ENCODE assay signal across 8 cellular contexts in genomic region chr3:188154758-188155574, GRCh38. TPM values are rescaled to one million over a fixed set of nuclear protein-coding genes. Genes with fewer than 3 reads are reported as not detected.
A peak's percentile ranks its signal among the peaks of the same experiment; 100 is the strongest.
DNase-seq lines count a peak whose midpoint lies in the region; ATAC-seq and TF ChIP-seq lines count a peak whose summit lies in the region.

No MANE protein-coding gene starts in this region.

- no peak overlapping the region for H3K9ac ChIP-seq in SK-N-MC (ENCODE audit: insufficient read length)

- no peaks in the 10 kb centered on the region for H3K9me3 ChIP-seq in SK-N-MC (ENCODE audit: low read depth, low read length)

- DNase-seq in SK-N-MC (ENCODE audit: low read depth, low spot score) (no peak), fibroblast of villous mesenchyme (ENCODE audit: low read depth) (no peak), retinal pigment epithelial cell (ENCODE audit: low read depth) (no peak), GDM1 (lab: John Stamatoyannopoulos, UW) (no peak)
- DNase-seq in central memory CD4-positive, alpha-beta T cell, result no peak

- TF ChIP-seq CTCF in fibroblast of villous mesenchyme (IDR thresholded peaks at IDR 0.05; ENCODE audit: insufficient read depth, low read depth, low read length) (no peak), retinal pigment epithelial cell (conservative IDR thresholded peaks at IDR 0.05; ENCODE audit: low read depth, low read length) (no peak)

- ATAC-seq in GM18505 (IDR thresholded peaks at IDR 0.05; ENCODE audit: unreplicated experiment), result no peak
- ATAC-seq in HG03432 (IDR thresholded peaks at IDR 0.05; ENCODE audit: unreplicated experiment), result no peak

- H3K27ac ChIP-seq in SK-N-MC, result no peak overlapping the region

- H3K36me3 ChIP-seq in SK-N-MC (ENCODE audit: insufficient read depth, low read length), result no peaks in the 10 kb centered on the region

- H3K4me3 ChIP-seq in GM08714 (ENCODE audit: low read length), result peak overlapping the region; percentile 68; the same call in 1 of the 2 replicates
- peak overlapping the region; percentile 92 for H3K4me3 ChIP-seq in SK-N-MC
- H3K4me3 ChIP-seq in fibroblast of villous mesenchyme (ENCODE audit: low read depth, low read length), result peak overlapping the region; percentile 87
- peak overlapping the region; percentile 78 for H3K4me3 ChIP-seq in retinal pigment epithelial cell (ENCODE audit: low read length)

- TF ChIP-seq POLR2A in GM18505 (IDR thresholded peaks at IDR 0.05; ENCODE audit: borderline replicate concordance, extremely low read depth, insufficient read depth, insufficient read length), result no peak

RNA-seq across cellular contexts. Expression of gene LPP, which starts 1.0 kb away (rescaled TPM):
- 196 TPM in 2 replicates for total RNA-seq in fibroblast of villous mesenchyme
